12 cellular contexts compared by ENCODE assay signal in genomic region chr5:112183103-112183634, GRCh38.
DNase-seq lines count a peak whose midpoint lies in the region; ATAC-seq and TF ChIP-seq lines count a peak whose summit lies in the region.
"Had no signal": no experiment of that assay in that cellular context is flagged by ENCODE, and none has a peak within 500 bp of the region (broad histone marks: within the 10 kb centered on the region; RNA-seq: fewer than 3 reads in every experiment).

No MANE protein-coding gene starts in this region.

- peaks cover 8% of the 10 kb centered on the region; the same call in 1 of the 2 replicates for H3K27me3 Mint-ChIP-seq in HFFc6 (ENCODE audit: insufficient read depth)
- H3K27me3 Mint-ChIP-seq in endodermal cell (ENCODE audit: insufficient read depth), result no peaks in the 10 kb centered on the region
- peaks cover 2% of the 10 kb centered on the region for H3K27me3 Mint-ChIP-seq in neural crest cell (ENCODE audit: low read depth)
- H3K27me3 Mint-ChIP-seq: IgD-negative memory B cell had no signal

- H3K4me3 ChIP-seq in endodermal cell (ENCODE audit: low read length) (peak overlapping the region; percentile 2), prostate gland (no peak overlapping the region), ovary (no peak overlapping the region)
- H3K4me3 ChIP-seq: esophagus muscularis mucosa, SK-N-MC, tibial artery had no signal

- peak overlapping the region; percentile 44 for H3K9ac ChIP-seq in endodermal cell (ENCODE audit: extremely low read depth, low read length, poor library complexity, severe bottlenecking)

- H3K36me3 Mint-ChIP-seq in HFFc6 (ENCODE audit: low read depth), result no peaks in the 10 kb centered on the region
- no peaks in the 10 kb centered on the region for H3K36me3 Mint-ChIP-seq in endodermal cell (ENCODE audit: low read depth)
- peaks cover 3% of the 10 kb centered on the region for H3K36me3 Mint-ChIP-seq in neural crest cell (ENCODE audit: low read depth)
- H3K36me3 Mint-ChIP-seq: IgD-negative memory B cell had no signal

- H3K36me3 ChIP-seq in endodermal cell (ENCODE audit: control insufficient read depth, insufficient read depth, low read length) (no peaks in the 10 kb centered on the region), prostate gland (no peaks in the 10 kb centered on the region), ovary (no peaks in the 10 kb centered on the region)

- H3K4me3 Mint-ChIP-seq in HFFc6, result no peak overlapping the region
- no peak overlapping the region for H3K4me3 Mint-ChIP-seq in endodermal cell
- no peak overlapping the region for H3K4me3 Mint-ChIP-seq in neural crest cell
- H3K4me3 Mint-ChIP-seq: IgD-negative memory B cell had no signal

- H3K4me1 Mint-ChIP-seq in HFFc6 (ENCODE audit: low read depth) (peaks cover 6% of the 10 kb centered on the region; the same call in 1 of the 2 replicates), endodermal cell (peaks cover 12% of the 10 kb centered on the region), neural crest cell (peaks cover 18% of the 10 kb centered on the region)
- H3K4me1 Mint-ChIP-seq: IgD-negative memory B cell had no signal

- TF ChIP-seq CTCF in HFFc6 (IDR thresholded peaks at IDR 0.05), result no peak
- TF ChIP-seq CTCF in endodermal cell (conservative IDR thresholded peaks at IDR 0.05), result no peak
- no peak for TF ChIP-seq CTCF in neural crest cell (conservative IDR thresholded peaks at IDR 0.05)
- no peak for TF ChIP-seq CTCF in prostate gland (IDR thresholded peaks at IDR 0.05)
- no peak for TF ChIP-seq CTCF in ovary (IDR thresholded peaks at IDR 0.05)

- TF ChIP-seq EP300 in ovary (IDR thresholded peaks at IDR 0.05), result no peak

- DNase-seq in HFFc6 (peak; percentile 13), NCI-H226 (peak; percentile 79), endodermal cell (peak; percentile 38), neural crest cell (ENCODE audit: low read depth, low spot score) (no peak), prostate gland (ENCODE audit: low spot score) (no peak), ovary (no peak)
- DNase-seq: left colon, tibial artery had no signal

- no peaks in the 10 kb centered on the region for H3K9me3 ChIP-seq in endodermal cell (ENCODE audit: control insufficient read depth, low read length)
- H3K9me3 ChIP-seq in prostate gland, result no peaks in the 10 kb centered on the region
- no peaks in the 10 kb centered on the region for H3K9me3 ChIP-seq in ovary
- H3K9me3 ChIP-seq: esophagus muscularis mucosa, tibial artery had no signal

- H3K27ac ChIP-seq in endodermal cell (ENCODE audit: low read depth, low read length) (peak overlapping the region; percentile 81), prostate gland (no peak overlapping the region), ovary (no peak overlapping the region)
- H3K27ac ChIP-seq: esophagus muscularis mucosa, SK-N-MC, tibial artery had no signal

- H3K27ac Mint-ChIP-seq in HFFc6 (no peak overlapping the region), endodermal cell (peak overlapping the region; percentile 6), neural crest cell (ENCODE audit: unreplicated experiment) (peak overlapping the region; percentile 95)
- H3K27ac Mint-ChIP-seq: IgD-negative memory B cell had no signal

- no peaks in the 10 kb centered on the region for H3K27me3 ChIP-seq in endodermal cell (ENCODE audit: control insufficient read depth, insufficient read depth, low read length, poor library complexity, severe bottlenecking)
- no peaks in the 10 kb centered on the region for H3K27me3 ChIP-seq in prostate gland (replicated peaks; ENCODE audit: insufficient read depth)
- H3K27me3 ChIP-seq in ovary, result no peaks in the 10 kb centered on the region
- H3K27me3 ChIP-seq: esophagus muscularis mucosa, tibial artery had no signal

- TF ChIP-seq POLR2A in prostate gland (IDR thresholded peaks at IDR 0.05), result no peak
- no peak for TF ChIP-seq POLR2A in ovary (IDR thresholded peaks at IDR 0.05)

- WGBS in endodermal cell (ENCODE audit: insufficient coverage in 1 of 2, insufficient read length in 1 of 2), 2 experiments, result 63 to 72% methylated on average over 5 to 8 of the region's 8 CpGs
- WGBS in prostate gland, result 38% methylated on average over 8 of the region's 8 CpGs
- 58 to 61% (median 58%) methylated on average over 8 of the region's 8 CpGs for WGBS in ovary, 3 donors

- intact Hi-C loops in prostate gland (cut with DNase I) (loop anchor here (10.0 kb wide), 1 partner anchor 342 kb away; no protein-coding TSS in a partner anchor), ovary (cut with DNase I) (no loop called here)

- ATAC-seq in GM21360 (IDR thresholded peaks at IDR 0.05; ENCODE audit: unreplicated experiment), result no peak
- ATAC-seq: left colon had no signal

- H3K4me1 ChIP-seq in endodermal cell (ENCODE audit: control insufficient read depth, insufficient read depth, low read length) (peaks cover 9% of the 10 kb centered on the region), prostate gland (replicated peaks) (no peaks in the 10 kb centered on the region), ovary (ENCODE audit: insufficient read depth) (no peaks in the 10 kb centered on the region)
- H3K4me1 ChIP-seq: tibial artery had no signal

- H3K9me3 Mint-ChIP-seq in HFFc6, result no peaks in the 10 kb centered on the region
- no peaks in the 10 kb centered on the region for H3K9me3 Mint-ChIP-seq in endodermal cell
- H3K9me3 Mint-ChIP-seq in neural crest cell, result no peaks in the 10 kb centered on the region
- H3K9me3 Mint-ChIP-seq: IgD-negative memory B cell had no signal

Comparison
In these comparisons a context has a peak if more than half of its experiments do, and no peak if none do; other contexts are left out.
1. DNase-seq: peak in HFFc6 (single experiment), NCI-H226 (single experiment) and endodermal cell (single experiment); none in neural crest cell (single experiment), prostate gland (single experiment) and ovary (0 of 5).